10 cellular contexts compared by ENCODE assay signal in genomic region chr2:70993689-70993986, GRCh38. TPM values are rescaled to one million over a fixed set of nuclear protein-coding genes. Genes with fewer than 3 reads are reported as not detected.
DNase-seq lines count a peak whose midpoint lies in the region; ATAC-seq and TF ChIP-seq lines count a peak whose summit lies in the region.
"Had no signal": no experiment of that assay in that cellular context is flagged by ENCODE, and none has a peak within 500 bp of the region (broad histone marks: within the 10 kb centered on the region; RNA-seq: fewer than 3 reads in every experiment).

No MANE protein-coding gene starts in this region.

- peak overlapping the region in 6 of 10 donors; percentile 75 to 94 (median 88) for H3K27ac ChIP-seq in heart right ventricle
- peak overlapping the region; percentile 88 to 89 for H3K27ac ChIP-seq in breast epithelium

- intact Hi-C loops in heart right ventricle (cut with DNase I) (no loop called here), left cardiac atrium (cut with DNase I) (no loop called here), breast epithelium (cut with DNase I; ENCODE audit: low total_unique reads) (no loop called here)

- ATAC-seq in heart right ventricle (no peak), left cardiac atrium (no peak), GM19467 (IDR thresholded peaks at IDR 0.05; ENCODE audit: unreplicated experiment) (no peak)

- DNase-seq in heart right ventricle, result no peak
- no peak for DNase-seq in left cardiac atrium
- no peak for DNase-seq in breast epithelium (ENCODE audit: low spot score in 2 of 2)
- no peak for DNase-seq in mesothelial cell of epicardium (ENCODE audit: low spot score in 2 of 2, unreplicated experiment in 2 of 2)
- DNase-seq in NCI-H1092 treated with DMSO at 0.1 percent for 48 hours (lab: John Stamatoyannopoulos, UW), result no peak
- DNase-seq in NK-92 (lab: John Stamatoyannopoulos, UW; ENCODE audit: unreplicated experiment), result no peak
- no peak for DNase-seq in GOT3 (lab: John Stamatoyannopoulos, UW)
- DNase-seq: cerebellar nuclear complex, GF-D8 had no signal

- H3K9me3 ChIP-seq in heart right ventricle, result no peaks in the 10 kb centered on the region
- H3K9me3 ChIP-seq in breast epithelium, result no peaks in the 10 kb centered on the region

- H3K4me3 ChIP-seq in heart right ventricle (peak overlapping the region in 9 of 10 donors; percentile 70 to 100 (median 98)), breast epithelium (peak overlapping the region; percentile 84 to 100 (median 85))

- peaks cover 7 to 33% (median 21%) of the 10 kb centered on the region in 9 donors for H3K4me1 ChIP-seq in heart right ventricle
- H3K4me1 ChIP-seq in breast epithelium, result peaks cover 2 to 9% of the 10 kb centered on the region in 2 donors

- no peaks in the 10 kb centered on the region for H3K27me3 ChIP-seq in heart right ventricle
- no peaks in the 10 kb centered on the region for H3K27me3 ChIP-seq in breast epithelium

- no peaks in the 10 kb centered on the region for H3K9me3 Mint-ChIP-seq in mesothelial cell of epicardium

- H3K36me3 Mint-ChIP-seq in mesothelial cell of epicardium, result peaks cover 6% of the 10 kb centered on the region

- peak overlapping the region; percentile 79 for H3K27ac Mint-ChIP-seq in mesothelial cell of epicardium

- H3K36me3 ChIP-seq in heart right ventricle, result peaks cover 0 to 42% (median 20%) of the 10 kb centered on the region in 9 donors
- no peaks in the 10 kb centered on the region for H3K36me3 ChIP-seq in breast epithelium

- TF ChIP-seq CTCF in heart right ventricle (IDR thresholded peaks at IDR 0.05), result no peak
- TF ChIP-seq CTCF in breast epithelium (IDR thresholded peaks at IDR 0.05), result no peak
- no peak for TF ChIP-seq CTCF in mesothelial cell of epicardium (IDR thresholded peaks at IDR 0.05; ENCODE audit: unreplicated experiment)

- peaks cover 7% of the 10 kb centered on the region for H3K27me3 Mint-ChIP-seq in mesothelial cell of epicardium (ENCODE audit: low read depth)

- H3K4me1 Mint-ChIP-seq in mesothelial cell of epicardium, result peaks cover 20% of the 10 kb centered on the region

- no peak for TF ChIP-seq POLR2A in breast epithelium (IDR thresholded peaks at IDR 0.05)

- WGBS in heart right ventricle, 2 donors, result 54 to 59% methylated on average over 2 of the region's 2 CpGs

- peak overlapping the region; percentile 98 for H3K4me3 Mint-ChIP-seq in mesothelial cell of epicardium

RNA-seq across cellular contexts. Expression of gene TEX261, which starts 1.0 kb away (rescaled TPM):
- 10 to 100 TPM; 35.9 to 67.0 (median 45.1) TPM for total RNA-seq in heart right ventricle
- polyA plus RNA-seq in heart right ventricle, result 10 to 100 TPM; 17.5 to 34.4 TPM
- total RNA-seq in left cardiac atrium, result 10 to 100 TPM; 54.8 to 60.4 TPM
- 10 to 100 TPM; 39.5 to 48.8 (median 40.0) TPM for total RNA-seq in breast epithelium
- total RNA-seq in mesothelial cell of epicardium, result 33.0 to 34.1 TPM (median 33.8 TPM) in 3 replicates

RNA-seq across cellular contexts. Expression of gene ANKRD53, which starts 15.2 kb away (rescaled TPM):
- total RNA-seq in heart right ventricle (1 to 10 TPM in 1 of 10 donors, under 1 TPM in 8, not detected in 1; 0.14 to 1.3 (median 0.74) TPM), left cardiac atrium (1 to 10 TPM; 1.8 to 2.3 TPM), breast epithelium (1 to 10 TPM; 2.8 to 4.9 (median 3.2) TPM), mesothelial cell of epicardium (3.6 to 4.9 TPM (median 4.0 TPM) in 3 replicates)
- 1 to 10 TPM in 1 of 2 donors, under 1 TPM in 1; 0.97 to 1.1 TPM for polyA plus RNA-seq in heart right ventricle

RNA-seq across cellular contexts. Expression of gene ATP6V1B1, which starts 57.9 kb away (rescaled TPM):
- total RNA-seq in heart right ventricle (1 to 10 TPM in 3 of 10 donors, under 1 TPM in 3, not detected in 4; 0.30 to 2.0 (median 0.88) TPM), left cardiac atrium (under 1 TPM; 0.85 to 0.89 TPM), breast epithelium (10 to 100 TPM in 1 of 3 donors, 1 to 10 TPM in 2; 1.8 to 38.2 (median 4.6) TPM), mesothelial cell of epicardium (0.44 to 0.66 TPM in 2 of 3 replicates, not detected in the other)
- polyA plus RNA-seq in heart right ventricle, result 1 to 10 TPM in 1 of 2 donors, under 1 TPM in 1; 0.28 to 6.4 TPM
